In the genomic region with DNA sequence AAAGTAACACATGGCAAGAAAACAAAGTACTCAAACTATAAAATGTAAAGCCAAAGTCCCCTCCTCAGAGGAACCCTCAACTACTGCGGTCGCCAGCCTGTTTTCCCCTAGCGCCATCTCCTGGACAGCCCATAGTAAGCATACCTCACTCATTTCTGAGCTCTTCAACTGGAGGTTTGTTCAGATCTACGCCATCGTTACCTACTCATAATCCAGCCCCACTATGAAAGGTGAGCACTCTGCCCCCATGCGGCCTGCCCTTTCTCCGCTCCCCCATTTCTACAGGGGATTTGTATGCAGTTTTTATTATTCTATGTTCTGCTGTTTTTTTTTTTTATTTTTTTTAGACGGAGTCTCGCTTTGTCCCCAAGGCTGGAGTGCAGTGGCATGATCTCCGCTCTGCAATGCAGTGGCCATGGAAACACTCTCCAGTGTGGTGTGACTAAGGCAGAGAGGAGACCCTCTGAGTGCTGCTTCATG, we compare ENCODE assay signal across 9 cellular contexts. TPM values are rescaled to one million over a fixed set of nuclear protein-coding genes. Genes with fewer than 3 reads are reported as not detected.
DNase-seq lines count a peak whose midpoint lies in the region; ATAC-seq and TF ChIP-seq lines count a peak whose summit lies in the region.
"Had no signal": no experiment of that assay in that cellular context is flagged by ENCODE, and none has a peak within 500 bp of the region (broad histone marks: within the 10 kb centered on the region; RNA-seq: fewer than 3 reads in every experiment).

No MANE protein-coding gene starts in this region.

- no peak overlapping the region for H3K9ac ChIP-seq in H9 (ENCODE audit: extremely low read depth, insufficient read length, low read length)

- WGBS in H9 (ENCODE audit: extremely low coverage, insufficient read length, low lambda C conversion rate), result no CpG with 5 or more reads among the region's 10 CpGs

- peak; percentile 97 for ATAC-seq in activated CD8-positive, alpha-beta memory T cell treated with anti-CD3 and anti-CD28 coated beads, Interleukin-2, amount 10 ng/mL, durations not matched to agents 7 days and 5 days
- no peak for ATAC-seq in HG02970 (IDR thresholded peaks at IDR 0.05; ENCODE audit: low FRiP score, unreplicated experiment)

- H3K4ac ChIP-seq in H9 (ENCODE audit: low read depth, low read length), result no peak overlapping the region

- H3K4me3 Mint-ChIP-seq in H9 (peak overlapping the region in 1 of 2 experiments; percentile 38; a peak in 1 of 5 replicates), nephron progenitor cell (no peak overlapping the region)
- H3K4me3 Mint-ChIP-seq in activated CD8-positive, alpha-beta memory T cell treated with anti-CD3 and anti-CD28 coated beads, Interleukin-2, amount 10 ng/mL, durations not matched to agents 7 days and 5 days, result no peak overlapping the region

- no peak overlapping the region for H2BK120ac ChIP-seq in H9 (ENCODE audit: low read depth, low read length, poor library complexity, severe bottlenecking)

- no peak overlapping the region for H2BK5ac ChIP-seq in H9 (ENCODE audit: insufficient read length, low read length)

- no peak overlapping the region for H3K56ac ChIP-seq in H9 (ENCODE audit: insufficient read length, low read depth, low read length)

- H3K27me3 Mint-ChIP-seq in H9 (ENCODE audit: low read depth) (no peaks in the 10 kb centered on the region), nephron progenitor cell (ENCODE audit: low read depth, poor library complexity) (peaks cover 11% of the 10 kb centered on the region)
- no peaks in the 10 kb centered on the region for H3K27me3 Mint-ChIP-seq in activated CD8-positive, alpha-beta memory T cell treated with anti-CD3 and anti-CD28 coated beads, Interleukin-2, amount 10 ng/mL, durations not matched to agents 7 days and 5 days

- TF ChIP-seq CTCF in H9 (conservative IDR thresholded peaks at IDR 0.05) (peak; percentile 88), epithelial cell of esophagus (IDR thresholded peaks at IDR 0.05; ENCODE audit: insufficient read depth, low read depth, low read length, missing control alignments) (peak; percentile 88), nephron progenitor cell (IDR thresholded peaks at IDR 0.05) (peak; percentile 66)

- no peaks in the 10 kb centered on the region for H3K79me1 ChIP-seq in H9 (ENCODE audit: insufficient read depth, low read depth, low read length, poor library complexity, severe bottlenecking)

- H2BK20ac ChIP-seq in H9 (ENCODE audit: low read depth, low read length, poor library complexity, severe bottlenecking), result no peak overlapping the region

- no peak overlapping the region for H3K18ac ChIP-seq in H9 (ENCODE audit: insufficient read length, low read depth, low read length)

- no peak overlapping the region for H4K5ac ChIP-seq in H9 (ENCODE audit: insufficient read length, low read depth, low read length)

- H2BK15ac ChIP-seq in H9 (ENCODE audit: low read depth, low read length), result no peak overlapping the region

- H3K23ac ChIP-seq in H9 (ENCODE audit: insufficient read length, low read depth, low read length), result no peak overlapping the region

- no peak overlapping the region for H4K91ac ChIP-seq in H9 (ENCODE audit: insufficient read length, low read depth, low read length)

- H4K20me1 ChIP-seq in H9 (ENCODE audit: control insufficient read depth, insufficient read depth, insufficient read length), result no peaks in the 10 kb centered on the region

- H4K8ac ChIP-seq in H9 (replicated peaks; ENCODE audit: insufficient read length, low read depth, low read length), result no peak overlapping the region

- H2AFZ ChIP-seq in H9 (ENCODE audit: low read length), result no peak overlapping the region

- no peaks in the 10 kb centered on the region for H3K4me1 ChIP-seq in H9 (ENCODE audit: insufficient read depth, low read length)

- peak overlapping the region; percentile 16 to 61 (median 49); a peak in 4 of 7 replicates for H3K27ac Mint-ChIP-seq in H9
- H3K27ac Mint-ChIP-seq in activated CD8-positive, alpha-beta memory T cell treated with anti-CD3 and anti-CD28 coated beads, Interleukin-2, amount 10 ng/mL, durations not matched to agents 7 days and 5 days, result no peak overlapping the region
- H3K27ac Mint-ChIP-seq in nephron progenitor cell, result no peak overlapping the region

- CTCF ChIA-PET in activated CD8-positive, alpha-beta memory T cell treated with anti-CD3 and anti-CD28 coated beads, Interleukin-2, amount 10 ng/mL, durations not matched to agents 7 days and 5 days (lab: Charles Lee), result interaction anchor here (0.5 to 3.3 kb wide), 47 partner anchors 9 to 224 kb away, joined by 3 to 22 read pairs (median 5); a partner anchor contains a TSS

- no peak overlapping the region for H2AK5ac ChIP-seq in H9 (ENCODE audit: insufficient read length, low read length)

- no peaks in the 10 kb centered on the region; a peak in 1 of 7 replicates for H3K36me3 Mint-ChIP-seq in H9 (ENCODE audit: insufficient read depth in 1 of 3, low read depth in 3 of 3)
- H3K36me3 Mint-ChIP-seq in activated CD8-positive, alpha-beta memory T cell treated with anti-CD3 and anti-CD28 coated beads, Interleukin-2, amount 10 ng/mL, durations not matched to agents 7 days and 5 days, result peaks cover 3% of the 10 kb centered on the region
- H3K36me3 Mint-ChIP-seq in nephron progenitor cell (ENCODE audit: low read depth), result peaks cover 5% of the 10 kb centered on the region

- H3K4me2 ChIP-seq in H9 (ENCODE audit: insufficient read depth, insufficient read length, low read length), result no peak overlapping the region

- H3K23me2 ChIP-seq in H9 (ENCODE audit: insufficient read length, low read depth, low read length, poor library complexity, severe bottlenecking), result no peaks in the 10 kb centered on the region

- no peaks in the 10 kb centered on the region for H3K9me3 Mint-ChIP-seq in H9
- no peaks in the 10 kb centered on the region for H3K9me3 Mint-ChIP-seq in activated CD8-positive, alpha-beta memory T cell treated with anti-CD3 and anti-CD28 coated beads, Interleukin-2, amount 10 ng/mL, durations not matched to agents 7 days and 5 days (ENCODE audit: low read depth)
- no peaks in the 10 kb centered on the region for H3K9me3 Mint-ChIP-seq in nephron progenitor cell

- H3K27ac ChIP-seq in H9 (ENCODE audit: insufficient read length, low read depth, low read length), result no peak overlapping the region
- H3K27ac ChIP-seq in substantia nigra (ENCODE audit: low read depth, low read length, poor library complexity, severe bottlenecking), result no peak overlapping the region
- H3K27ac ChIP-seq: skin epidermis had no signal

- H3K79me2 ChIP-seq in H9 (ENCODE audit: insufficient read depth, low read length), result 0 out of 2 replicates have a peak, but pooled peaks cover 2% of the 10 kb centered on the region

- no peak overlapping the region for H3K4me3 ChIP-seq in epithelial cell of esophagus (ENCODE audit: low read length)
- H3K4me3 ChIP-seq: skin epidermis had no signal

- peaks cover 9 to 13% of the 10 kb centered on the region in 2 experiments for H3K4me1 Mint-ChIP-seq in H9
- peaks cover 15% of the 10 kb centered on the region for H3K4me1 Mint-ChIP-seq in activated CD8-positive, alpha-beta memory T cell treated with anti-CD3 and anti-CD28 coated beads, Interleukin-2, amount 10 ng/mL, durations not matched to agents 7 days and 5 days
- H3K4me1 Mint-ChIP-seq in nephron progenitor cell, result peaks cover 18% of the 10 kb centered on the region

- H3K27me3 ChIP-seq in H9 (ENCODE audit: insufficient read depth, low read length), result no peaks in the 10 kb centered on the region

- H3K9me3 ChIP-seq in H9 (ENCODE audit: control insufficient read depth, low read depth, low read length), result no peaks in the 10 kb centered on the region

- no peak overlapping the region for H2BK12ac ChIP-seq in H9 (ENCODE audit: insufficient read length, low read depth, low read length)

- no peak overlapping the region for H3T11ph ChIP-seq in H9 (ENCODE audit: low read length)

- peak; percentile 73 for DNase-seq in Ammon's horn (ENCODE audit: low spot score)
- peak; percentile 82 for DNase-seq in H9
- peak; percentile 64 to 76 for DNase-seq in NOMO-1 (lab: John Stamatoyannopoulos, UW; ENCODE audit: unreplicated experiment in 2 of 2)
- peak; percentile 81 for DNase-seq in activated CD8-positive, alpha-beta memory T cell treated with anti-CD3 and anti-CD28 coated beads, Interleukin-2, amount 10 ng/mL, durations not matched to agents 7 days and 5 days
- peak; percentile 82 for DNase-seq in epithelial cell of esophagus (ENCODE audit: low read depth)
- peak; percentile 60 for DNase-seq in nephron progenitor cell
- DNase-seq in substantia nigra (lab: John Stamatoyannopoulos, UW), result peak in 33 of 49 donors; percentile 4 to 57 (median 35)

- H3K14ac ChIP-seq in H9 (ENCODE audit: insufficient read depth, low read length), result no peak overlapping the region

RNA-seq across cellular contexts. Expression of a gene that starts 26.2 kb away (rescaled TPM):
- 13.0 and 14.7 TPM in 2 replicates for total RNA-seq in H9 (2021)
- total RNA-seq in activated CD8-positive, alpha-beta memory T cell treated with anti-CD3 and anti-CD28 coated beads, Interleukin-2, amount 10 ng/mL, durations not matched to agents 7 days and 5 days, result 10 to 100 TPM; 13.4 to 16.7 TPM

RNA-seq across cellular contexts. Expression of a gene that starts 43.6 kb away (rescaled TPM):
- total RNA-seq in H9 (2021), result 0.07 TPM in 1 of 2 replicates, not detected in the other
- not detected for total RNA-seq in activated CD8-positive, alpha-beta memory T cell treated with anti-CD3 and anti-CD28 coated beads, Interleukin-2, amount 10 ng/mL, durations not matched to agents 7 days and 5 days

RNA-seq across cellular contexts. Expression of a gene that starts 51.2 kb away (rescaled TPM):
- total RNA-seq in H9 (2021), result 157 and 162 TPM in 2 replicates
- total RNA-seq in activated CD8-positive, alpha-beta memory T cell treated with anti-CD3 and anti-CD28 coated beads, Interleukin-2, amount 10 ng/mL, durations not matched to agents 7 days and 5 days, result 100 to 1,000 TPM; 223 to 308 TPM

Comparison
In these comparisons a context has a peak if more than half of its experiments do, and no peak if none do; other contexts are left out.
1. H3K27ac Mint-ChIP-seq: peak in H9 (3 of 3); none in activated CD8-positive, alpha-beta memory T cell treated with anti-CD3 and anti-CD28 coated beads, Interleukin-2, amount 10 ng/mL, durations not matched to agents 7 days and 5 days (single experiment) and nephron progenitor cell (single experiment).
2. Peak in every context shown above with its lines, with median percentiles within 50 percentile points of each other: DNase-seq and CTCF ChIP-seq.